In the genomic region with DNA sequence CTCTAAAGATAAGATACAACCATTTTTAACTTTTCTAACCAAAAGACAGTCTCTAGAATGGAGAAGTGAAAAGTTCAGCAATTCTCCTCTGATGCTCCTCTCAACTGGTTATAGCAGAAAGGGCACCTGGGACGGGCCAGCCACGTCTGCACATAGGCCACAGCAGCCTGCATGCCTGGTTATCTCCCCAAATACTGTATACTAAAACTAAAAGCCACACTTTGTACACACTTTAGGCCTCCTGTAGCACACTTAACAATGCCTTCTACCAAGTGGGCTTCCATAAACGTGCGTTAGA, we compare ENCODE assay signal across 10 cellular contexts.
A peak's percentile ranks its signal among the peaks of the same experiment; 100 is the strongest.
DNase-seq lines count a peak whose midpoint lies in the region; ATAC-seq and TF ChIP-seq lines count a peak whose summit lies in the region.
"Had no signal": no experiment of that assay in that cellular context is flagged by ENCODE, and none has a peak within 500 bp of the region (broad histone marks: within the 10 kb centered on the region; RNA-seq: fewer than 3 reads in every experiment).

No MANE protein-coding gene starts in this region.

- no peaks in the 10 kb centered on the region for H3K9me2 ChIP-seq in MM.1S (replicated peaks; ENCODE audit: insufficient read depth, low read length)

- H3K9me3 Mint-ChIP-seq in activated naive CD4-positive, alpha-beta T cell treated with anti-CD3 and anti-CD28 coated beads, Interleukin-2, amount 50 U/mL, for 24 hours, result no peaks in the 10 kb centered on the region

- no peaks in the 10 kb centered on the region for H3K27me3 Mint-ChIP-seq in activated naive CD4-positive, alpha-beta T cell treated with anti-CD3 and anti-CD28 coated beads, Interleukin-2, amount 50 U/mL, for 24 hours

- no peak for TF ChIP-seq EP300 in transverse colon (IDR thresholded peaks at IDR 0.05; ENCODE audit: low read depth)

- H2AFZ ChIP-seq in MM.1S (ENCODE audit: low read length), result no peak overlapping the region

- H3K27ac ChIP-seq in MM.1S (ENCODE audit: low read length), result no peak overlapping the region
- peak overlapping the region in 1 of 4 donors; percentile 30 for H3K27ac ChIP-seq in transverse colon
- H3K27ac ChIP-seq: colonic mucosa had no signal

- in situ Hi-C loops in transverse colon (cut with MboI; ENCODE audit: low pct_ligation_motif_present in 1 of 4, low pct_unique_long_range_greater_than_20kb in 1 of 4, low sequenced_read_pairs in 3 of 4), result no loop called here

- H3K9ac ChIP-seq in MM.1S (ENCODE audit: low read length), result no peak overlapping the region

- no peaks in the 10 kb centered on the region for H3K79me2 ChIP-seq in MM.1S (ENCODE audit: low read length)

- TF ChIP-seq CTCF in MM.1S (IDR thresholded peaks at IDR 0.05; ENCODE audit: low read length) (no peak), transverse colon (IDR thresholded peaks at IDR 0.05) (no peak)

- H3K4me1 ChIP-seq in MM.1S (ENCODE audit: low read length), result peaks cover 5% of the 10 kb centered on the region
- peaks cover 0 to 5% (median 0%) of the 10 kb centered on the region in 4 donors for H3K4me1 ChIP-seq in transverse colon
- H3K4me1 ChIP-seq: colonic mucosa had no signal

- H4K20me1 ChIP-seq in MM.1S (ENCODE audit: insufficient read depth, low read length), result no peaks in the 10 kb centered on the region

- H3K4me3 ChIP-seq in MM.1S (ENCODE audit: low read length) (no peak overlapping the region), transverse colon (no peak overlapping the region)
- H3K4me3 ChIP-seq: colonic mucosa had no signal

- intact Hi-C loops in transverse colon (cut with DNase I; ENCODE audit: low total_unique reads), result no loop called here

- no peak overlapping the region for H3K4me3 Mint-ChIP-seq in activated naive CD4-positive, alpha-beta T cell treated with anti-CD3 and anti-CD28 coated beads, Interleukin-2, amount 50 U/mL, for 24 hours

- H3K4me2 ChIP-seq in MM.1S (ENCODE audit: low read depth, low read length), result peak overlapping the region; percentile 11; the same call in 1 of the 2 replicates

- H3K9me3 ChIP-seq in MM.1S (replicated peaks; ENCODE audit: insufficient read depth, low read length) (no peaks in the 10 kb centered on the region), transverse colon (no peaks in the 10 kb centered on the region)
- H3K9me3 ChIP-seq: colonic mucosa had no signal

- H3F3A ChIP-seq in MM.1S (ENCODE audit: insufficient read depth, low read length), result peaks cover 6% of the 10 kb centered on the region; the same call in 1 of the 2 replicates

- 81 to 95% methylated on average over 2 to 4 of the region's 4 CpGs for WGBS in transverse colon (ENCODE audit: low coverage in 1 of 2), 2 donors

- H3K36me3 Mint-ChIP-seq in activated naive CD4-positive, alpha-beta T cell treated with anti-CD3 and anti-CD28 coated beads, Interleukin-2, amount 50 U/mL, for 24 hours, result peaks cover 28% of the 10 kb centered on the region

- H3K4me1 Mint-ChIP-seq in activated naive CD4-positive, alpha-beta T cell treated with anti-CD3 and anti-CD28 coated beads, Interleukin-2, amount 50 U/mL, for 24 hours, result peaks cover 84% of the 10 kb centered on the region

- ATAC-seq in HG02759 (IDR thresholded peaks at IDR 0.05; ENCODE audit: unreplicated experiment), result peak; percentile 72
- ATAC-seq: sciatic nerve had no signal

- peak overlapping the region; percentile 82 for H3K27ac Mint-ChIP-seq in activated naive CD4-positive, alpha-beta T cell treated with anti-CD3 and anti-CD28 coated beads, Interleukin-2, amount 50 U/mL, for 24 hours

- no peak for TF ChIP-seq POLR2A in transverse colon (IDR thresholded peaks at IDR 0.05)

- no peak for DNase-seq in activated naive CD4-positive, alpha-beta T cell treated with anti-CD3 and anti-CD28 coated beads, Interleukin-2, amount 50 U/mL, for 16 hours
- no peak for DNase-seq in MM.1S
- peak; percentile 25 for DNase-seq in transverse colon
- DNase-seq in NOMO-1 treated with DMSO at 0.1 percent for 48 hours (lab: John Stamatoyannopoulos, UW; ENCODE audit: unreplicated experiment), result no peak
- no peak for DNase-seq in NCI-H187 (lab: John Stamatoyannopoulos, UW)
- DNase-seq in NCI-H82 treated with DMSO at 0.1 percent for 48 hours (lab: John Stamatoyannopoulos, UW; ENCODE audit: unreplicated experiment), result no peak
- DNase-seq: colonic mucosa had no signal

- H3K36me3 ChIP-seq in MM.1S (replicated peaks; ENCODE audit: insufficient read depth, low read length) (no peaks in the 10 kb centered on the region), transverse colon (no peaks in the 10 kb centered on the region)
- H3K36me3 ChIP-seq: colonic mucosa had no signal

- H3K27me3 ChIP-seq in MM.1S (replicated peaks; ENCODE audit: insufficient read depth, low read length), result no peaks in the 10 kb centered on the region
- H3K27me3 ChIP-seq in transverse colon, result no peaks in the 10 kb centered on the region
- H3K27me3 ChIP-seq: colonic mucosa had no signal
